In genomic region chr7:92621641-92622429, GRCh38 we compare ENCODE assay signal across 8 cellular contexts. TPM values are rescaled to one million over a fixed set of nuclear protein-coding genes. Genes with fewer than 3 reads are reported as not detected.
DNase-seq lines count a peak whose midpoint lies in the region; ATAC-seq and FAIRE-seq lines count a peak whose summit lies in the region.

No MANE protein-coding gene starts in this region.

- peaks cover 6% of the 10 kb centered on the region for H3K4me1 ChIP-seq in CD4-positive, CD25-positive, alpha-beta regulatory T cell (ENCODE audit: control insufficient read depth, insufficient read depth, low read length, poor library complexity, severe bottlenecking)
- peaks cover 10% of the 10 kb centered on the region for H3K4me1 ChIP-seq in endocrine pancreas (ENCODE audit: control insufficient read depth, insufficient read depth, low read length)

- peaks cover 15 to 35% (median 25%) of the 10 kb centered on the region in 4 donors for H3K4me1 Mint-ChIP-seq in CD4-positive, CD25-positive, alpha-beta regulatory T cell

- no peaks in the 10 kb centered on the region for H3K9me3 Mint-ChIP-seq in CD4-positive, CD25-positive, alpha-beta regulatory T cell

- H3K9me3 ChIP-seq in CD4-positive, CD25-positive, alpha-beta regulatory T cell (ENCODE audit: control insufficient read depth in 2 of 2, low read length in 2 of 2), result no peaks in the 10 kb centered on the region
- H3K9me3 ChIP-seq in endocrine pancreas (ENCODE audit: control insufficient read depth, low read length), result no peaks in the 10 kb centered on the region

- no peak overlapping the region for H3K9ac ChIP-seq in endocrine pancreas (ENCODE audit: control insufficient read depth, insufficient read depth, low read length)

- no peak overlapping the region for H3K4me3 ChIP-seq in CD4-positive, CD25-positive, alpha-beta regulatory T cell (ENCODE audit: low read depth, low read length)
- peak overlapping the region; percentile 23 for H3K4me3 ChIP-seq in Jurkat, Clone E6-1 (ENCODE audit: low read length)
- H3K4me3 ChIP-seq in endocrine pancreas (ENCODE audit: control insufficient read depth, insufficient read depth, low read length), result peak overlapping the region; percentile 58

- no peak for DNase-seq in CD4-positive, CD25-positive, alpha-beta regulatory T cell
- DNase-seq in Jurkat, Clone E6-1 (ENCODE audit: low read depth, low spot score), result no peak
- DNase-seq in frontal cortex (ENCODE audit: low spot score in 2 of 2) (no peak), T-helper 9 cell (no peak), HCEC 1CT (no peak)

- no peak for ATAC-seq in CD4-positive, CD25-positive, alpha-beta regulatory T cell (ENCODE audit: low read depth in 2 of 2)
- peak; percentile 60 for ATAC-seq in GM21360 (IDR thresholded peaks at IDR 0.05; ENCODE audit: unreplicated experiment)

- no peak overlapping the region for H3K27ac ChIP-seq in CD4-positive, CD25-positive, alpha-beta regulatory T cell (ENCODE audit: insufficient read depth, low read length, poor library complexity, severe bottlenecking)
- peak overlapping the region; percentile 9 for H3K27ac ChIP-seq in temporal lobe (ENCODE audit: low read depth, low read length)

- no peaks in the 10 kb centered on the region for H3K27me3 ChIP-seq in CD4-positive, CD25-positive, alpha-beta regulatory T cell (ENCODE audit: control insufficient read depth, insufficient read depth, low read length)
- no peaks in the 10 kb centered on the region for H3K27me3 ChIP-seq in endocrine pancreas (ENCODE audit: control insufficient read depth, insufficient read depth, low read length)

- H3K27ac Mint-ChIP-seq in CD4-positive, CD25-positive, alpha-beta regulatory T cell, result peak overlapping the region in 2 of 3 donors; percentile 78 to 91

- H3K36me3 ChIP-seq in CD4-positive, CD25-positive, alpha-beta regulatory T cell (ENCODE audit: control insufficient read depth, insufficient read depth, low read length), result peaks cover 10% of the 10 kb centered on the region
- no peaks in the 10 kb centered on the region for H3K36me3 ChIP-seq in endocrine pancreas (ENCODE audit: control insufficient read depth, insufficient read depth, low read length)

- H3K4me3 Mint-ChIP-seq in CD4-positive, CD25-positive, alpha-beta regulatory T cell, result peak overlapping the region in 1 of 4 donors; percentile 0

- H3K36me3 Mint-ChIP-seq in CD4-positive, CD25-positive, alpha-beta regulatory T cell, result peaks cover 2% of the 10 kb centered on the region

- FAIRE-seq in frontal cortex (lab: Jason Lieb, UNC), result no peak

- no peaks in the 10 kb centered on the region for H3K27me3 Mint-ChIP-seq in CD4-positive, CD25-positive, alpha-beta regulatory T cell

RNA-seq across cellular contexts. Expression of gene FAM133B, which starts 31.6 kb away (rescaled TPM):
- 80.6 TPM for total RNA-seq in CD4-positive, CD25-positive, alpha-beta regulatory T cell
- polyA plus RNA-seq in CD4-positive, CD25-positive, alpha-beta regulatory T cell, result 10 to 100 TPM; 17.5 to 34.0 (median 18.0) TPM
- 35.6 TPM for polyA plus RNA-seq in Jurkat, Clone E6-1 (2012; ENCODE audit: insufficient read depth, insufficient read length)
- total RNA-seq in temporal lobe (19.2 TPM), frontal cortex (20.8 TPM)
